In genomic region chr11:5992604-5993251, GRCh38 we compare ENCODE assay signal across 9 cellular contexts. TPM values are rescaled to one million over a fixed set of nuclear protein-coding genes. Genes with fewer than 3 reads are reported as not detected.
DNase-seq lines count a peak whose midpoint lies in the region; ATAC-seq, FAIRE-seq and TF ChIP-seq lines count a peak whose summit lies in the region.
"Had no signal": no experiment of that assay in that cellular context is flagged by ENCODE, and none has a peak within 500 bp of the region (broad histone marks: within the 10 kb centered on the region; RNA-seq: fewer than 3 reads in every experiment).

No MANE protein-coding gene starts in this region.

- peak; percentile 32 for DNase-seq in MCF 10A (ENCODE audit: unreplicated experiment)
- DNase-seq in breast epithelium (ENCODE audit: low spot score in 2 of 2): no peak
- DNase-seq in H1 (ENCODE audit: low read depth in 1 of 2, low spot score in 2 of 2): no peak
- peak; percentile 4 for DNase-seq in renal cortical epithelial cell (ENCODE audit: low read depth)
- no peak for DNase-seq in activated CD4-positive, alpha-beta T cell treated with anti-CD3 and anti-CD28 coated beads, Interleukin-2, amount 10 ng/mL, durations not matched to agents 24 days and 14 days

- intact Hi-C loops in MCF 10A (cut with micrococcal nuclease) (no loop called here), breast epithelium (cut with DNase I; ENCODE audit: low total_unique reads) (no loop called here)
- intact Hi-C loops in activated CD4-positive, alpha-beta T cell treated with anti-CD3 and anti-CD28 coated beads, Interleukin-2, amount 10 ng/mL, durations not matched to agents 24 days and 14 days (cut with micrococcal nuclease): loop anchor here (10.0 kb wide), 1 partner anchor 362 kb away; no protein-coding TSS in a partner anchor

- no peak overlapping the region for H3K4me3 Mint-ChIP-seq in MCF 10A (ENCODE audit: unreplicated experiment)
- H3K4me3 Mint-ChIP-seq in activated CD4-positive, alpha-beta T cell treated with anti-CD3 and anti-CD28 coated beads, Interleukin-2, amount 10 ng/mL, durations not matched to agents 24 days and 14 days: no peak overlapping the region

- H4K8ac ChIP-seq in H1 (ENCODE audit: extremely low read depth, insufficient read depth, low read length): no peak overlapping the region

- CTCF ChIA-PET in MCF 10A (lab: Yijun Ruan, JAX): interaction anchor here (0.5 to 3.1 kb wide), 14 partner anchors 11 to 1449 kb away, joined by 3 to 16 read pairs (median 4); no protein-coding TSS in a partner anchor
- CTCF ChIA-PET in H1 (lab: Charles Lee; ENCODE audit: partially characterized antibody): interaction anchor here (0.6 to 3.0 kb wide), 33 partner anchors 9 to 825 kb away, joined by 3 to 21 read pairs (median 3); partner anchors contain the start of genes FHIP1B and OR56A1

- no TSS peak for BruUV-seq in MCF 10A (replicated peaks; lab: Mats Ljungman, UMichigan)

- ATAC-seq in esophagus mucosa: no peak
- ATAC-seq in GM19467 (IDR thresholded peaks at IDR 0.05; ENCODE audit: unreplicated experiment): no peak

- peak; percentile 55 to 63 for TF ChIP-seq RAD21 in H1 (IDR thresholded peaks at IDR 0.05 in 1 of 2, conservative IDR thresholded peaks at IDR 0.05 in 1 of 2; ENCODE audit: low read depth in 2 of 2, low read length in 2 of 2)

- H3K4ac ChIP-seq in H1 (replicated peaks; ENCODE audit: insufficient read length, low read depth, low read length): no peak overlapping the region

- no peak overlapping the region for H4K5ac ChIP-seq in H1 (ENCODE audit: insufficient read length, low read depth, low read length)

- no peaks in the 10 kb centered on the region for H3K27me3 Mint-ChIP-seq in MCF 10A (ENCODE audit: insufficient read depth, unreplicated experiment)
- peaks cover 9% of the 10 kb centered on the region for H3K27me3 Mint-ChIP-seq in activated CD4-positive, alpha-beta T cell treated with anti-CD3 and anti-CD28 coated beads, Interleukin-2, amount 10 ng/mL, durations not matched to agents 24 days and 14 days

- H3K23me2 ChIP-seq in H1 (ENCODE audit: low read depth, low read length): no peaks in the 10 kb centered on the region

- H3K18ac ChIP-seq in H1 (ENCODE audit: extremely low read depth, low read length): no peak overlapping the region

- no peak for TF ChIP-seq EP300 in H1 (IDR thresholded peaks at IDR 0.05; ENCODE audit: borderline replicate concordance in 1 of 2, low read depth in 2 of 2, low read length in 2 of 2)

- no peak overlapping the region for H3K14ac ChIP-seq in H1 (ENCODE audit: insufficient read length)

- H2BK120ac ChIP-seq in H1 (replicated peaks; ENCODE audit: low read depth, low read length): no peak overlapping the region

- no peak overlapping the region for H3K4me3 ChIP-seq in breast epithelium
- no peak overlapping the region for H3K4me3 ChIP-seq in Loucy (ENCODE audit: low read length, poor library complexity, severe bottlenecking)
- no peak overlapping the region for H3K4me3 ChIP-seq in H1 (ENCODE audit: extremely low read depth in 1 of 4, insufficient read depth in 2 of 4, low read depth in 3 of 4, low read length in 4 of 4)

- TF ChIP-seq POLR2A in breast epithelium (IDR thresholded peaks at IDR 0.05) (no peak), H1 (IDR thresholded peaks at IDR 0.05; ENCODE audit: control extremely low read depth in 1 of 2, low read depth in 2 of 2, low read length in 2 of 2) (no peak)

- H3K36me3 ChIP-seq in breast epithelium (no peaks in the 10 kb centered on the region), Loucy (ENCODE audit: insufficient read depth, low read length) (no peaks in the 10 kb centered on the region), H1 (ENCODE audit: control insufficient read depth in 2 of 4, insufficient read depth in 4 of 4, low read length in 3 of 4) (no peaks in the 10 kb centered on the region)

- H3K79me2 ChIP-seq in Loucy (ENCODE audit: insufficient read depth, low read length) (no peaks in the 10 kb centered on the region), H1 (ENCODE audit: control insufficient read depth in 1 of 2, insufficient read depth in 2 of 2, low read length in 2 of 2) (no peaks in the 10 kb centered on the region)

- H2BK12ac ChIP-seq in H1 (ENCODE audit: low read depth, low read length): no peak overlapping the region

- no peak overlapping the region for H4K91ac ChIP-seq in H1 (replicated peaks; ENCODE audit: insufficient read length, low read length)

- no peak overlapping the region for H2AK5ac ChIP-seq in H1 (ENCODE audit: low read depth, low read length)

- H3K9me3 Mint-ChIP-seq in MCF 10A (ENCODE audit: unreplicated experiment): no peaks in the 10 kb centered on the region
- H3K9me3 Mint-ChIP-seq in activated CD4-positive, alpha-beta T cell treated with anti-CD3 and anti-CD28 coated beads, Interleukin-2, amount 10 ng/mL, durations not matched to agents 24 days and 14 days: no peaks in the 10 kb centered on the region

- no peaks in the 10 kb centered on the region for H3K36me3 Mint-ChIP-seq in MCF 10A (ENCODE audit: insufficient read depth, unreplicated experiment)
- H3K36me3 Mint-ChIP-seq in activated CD4-positive, alpha-beta T cell treated with anti-CD3 and anti-CD28 coated beads, Interleukin-2, amount 10 ng/mL, durations not matched to agents 24 days and 14 days (ENCODE audit: low read depth): no peaks in the 10 kb centered on the region

- no peak overlapping the region for H3K56ac ChIP-seq in H1 (replicated peaks; ENCODE audit: insufficient read length, low read depth, low read length)

- H3K9me2 ChIP-seq in Loucy (replicated peaks; ENCODE audit: low read depth, low read length): no peaks in the 10 kb centered on the region

- H3K27ac Mint-ChIP-seq in MCF 10A (ENCODE audit: low read depth, unreplicated experiment): no peak overlapping the region
- H3K27ac Mint-ChIP-seq in activated CD4-positive, alpha-beta T cell treated with anti-CD3 and anti-CD28 coated beads, Interleukin-2, amount 10 ng/mL, durations not matched to agents 24 days and 14 days: no peak overlapping the region

- H3K4me1 Mint-ChIP-seq in MCF 10A (ENCODE audit: insufficient read depth, unreplicated experiment): no peaks in the 10 kb centered on the region
- no peaks in the 10 kb centered on the region for H3K4me1 Mint-ChIP-seq in activated CD4-positive, alpha-beta T cell treated with anti-CD3 and anti-CD28 coated beads, Interleukin-2, amount 10 ng/mL, durations not matched to agents 24 days and 14 days

- H3F3A ChIP-seq in Loucy (ENCODE audit: low read depth): no peaks in the 10 kb centered on the region

- H3K4me1 ChIP-seq in breast epithelium: no peaks in the 10 kb centered on the region
- no peaks in the 10 kb centered on the region for H3K4me1 ChIP-seq in Loucy (ENCODE audit: insufficient read depth, low read length, poor library complexity, severe bottlenecking)
- no peaks in the 10 kb centered on the region for H3K4me1 ChIP-seq in H1 (replicated peaks in 1 of 4; ENCODE audit: control insufficient read depth in 3 of 4, insufficient read depth in 4 of 4, low read length in 3 of 4)

- H2BK20ac ChIP-seq in H1 (ENCODE audit: low read length): no peak overlapping the region

- H3K9ac ChIP-seq in Loucy (ENCODE audit: low read depth, low read length, poor library complexity, severe bottlenecking): no peak overlapping the region
- H3K9ac ChIP-seq in H1 (replicated peaks in 1 of 4; ENCODE audit: extremely low read depth in 1 of 4, low read depth in 3 of 4, low read length in 3 of 4): no peak overlapping the region

- no peak overlapping the region for H3K23ac ChIP-seq in H1 (ENCODE audit: insufficient read length)

- peak; percentile 31 for TF ChIP-seq CTCF in MCF 10A (IDR thresholded peaks at IDR 0.05; ENCODE audit: unreplicated experiment)
- TF ChIP-seq CTCF in breast epithelium (IDR thresholded peaks at IDR 0.05): peak in 1 of 3 donors; percentile 22
- peak; percentile 70 for TF ChIP-seq CTCF in Loucy (conservative IDR thresholded peaks at IDR 0.05; ENCODE audit: low read length)
- TF ChIP-seq CTCF in H1 (IDR thresholded peaks at IDR 0.05; ENCODE audit: control extremely low read depth in 1 of 3, insufficient read depth in 1 of 3, low read depth in 1 of 3, low read length in 3 of 3): peak in 2 of 3 experiments; percentile 55 to 74; a peak in 3 of 4 replicates

- no peak overlapping the region for H2BK5ac ChIP-seq in H1 (ENCODE audit: low read depth, low read length)

- H3K4me2 ChIP-seq in Loucy (ENCODE audit: low read depth, low read length, poor library complexity, severe bottlenecking) (no peak overlapping the region), H1 (ENCODE audit: insufficient read depth in 1 of 2, low read depth in 2 of 2, low read length in 2 of 2) (no peak overlapping the region)

- H4K20me1 ChIP-seq in Loucy (ENCODE audit: insufficient read depth, low read length, poor library complexity, severe bottlenecking) (no peaks in the 10 kb centered on the region), H1 (replicated peaks in 1 of 2; ENCODE audit: control insufficient read depth in 1 of 2, insufficient read depth in 2 of 2, low read length in 2 of 2) (no peaks in the 10 kb centered on the region)

- H3K79me1 ChIP-seq in H1 (ENCODE audit: low read depth, low read length): no peaks in the 10 kb centered on the region

- WGBS in H1 (ENCODE audit: extremely low coverage in 1 of 2, insufficient coverage in 1 of 2, insufficient read length in 1 of 2, insufficient replicate concordance in 2 of 2, low coverage in 1 of 2, low lambda C conversion rate in 2 of 2, missing lambda C conversion rate in 1 of 2), 2 experiments: 60% methylated on average over 3 of the region's 3 CpGs; no CpG with 5 or more reads in 1 of the 2 experiments

- H3K27ac ChIP-seq in breast epithelium (no peak overlapping the region), H1 (ENCODE audit: low read depth, low read length) (no peak overlapping the region)

- no peak overlapping the region for H2BK15ac ChIP-seq in H1 (ENCODE audit: low read length)

- POLR2A ChIA-PET in MCF 10A (lab: Yijun Ruan, JAX) (interaction anchor here (0.6 kb wide), 1 partner anchor 347 kb away, joined by 3 read pairs; no protein-coding TSS in a partner anchor), H1 (lab: Charles Lee; ENCODE audit: partially characterized antibody) (no interaction called here)

- FAIRE-seq in H1 (lab: Jason Lieb, UNC): peak; percentile 65

- no peak overlapping the region for H2AFZ ChIP-seq in Loucy (ENCODE audit: low read length)
- no peak overlapping the region; the same call in 1 of the 2 replicates for H2AFZ ChIP-seq in H1 (ENCODE audit: low read length)

- no peaks in the 10 kb centered on the region for H3K9me3 ChIP-seq in breast epithelium
- H3K9me3 ChIP-seq in Loucy (ENCODE audit: insufficient read depth, low read depth, low read length): no peaks in the 10 kb centered on the region
- no peaks in the 10 kb centered on the region; a peak in 1 of 4 replicates for H3K9me3 ChIP-seq in H1 (ENCODE audit: insufficient read depth in 2 of 2, low read depth in 1 of 2, low read length in 1 of 2)

- H3K27me3 ChIP-seq in breast epithelium (peaks cover 0 to 4% of the 10 kb centered on the region in 2 donors), Loucy (ENCODE audit: insufficient read depth, low read length, poor library complexity, severe bottlenecking) (no peaks in the 10 kb centered on the region), H1 (replicated peaks in 1 of 4; ENCODE audit: control insufficient read depth in 3 of 4, extremely low read depth in 1 of 4, insufficient read depth in 3 of 4, low read length in 3 of 4) (no peaks in the 10 kb centered on the region)

RNA-seq across cellular contexts. Expression of gene OR52L1, which starts 5.9 kb away (rescaled TPM):
- total RNA-seq in MCF 10A (2022) (not detected in 2 replicates), breast epithelium (not detected), renal cortical epithelial cell (not detected in 2 replicates), esophagus mucosa (not detected)
- total RNA-seq in H1 (2021; fragmentation: NEBNext Ultra II Directional; extraction: Animal tissue kit (Norgen Biotek cat#: 25700)): not detected in 2 replicates
- 0.06 and 0.24 TPM in 2 replicates for polyA plus RNA-seq in H1 (2011; rRNA removed)
- polyA plus RNA-seq in H1 (2011; cell fraction: cytosol; rRNA removed): not detected
- 1.6 TPM for polyA plus RNA-seq in H1 (2011; cell fraction: nucleus; rRNA removed)
- polyA plus RNA-seq in H1 (2012, experiment 1 of 2): not detected in 4 replicates
- not detected for polyA plus RNA-seq in H1 (2012, experiment 2 of 2)
- polyA plus RNA-seq in H1 (2013, experiment 1 of 2): not detected
- not detected for polyA plus RNA-seq in H1 (2013, experiment 2 of 2)
- polyA minus RNA-seq in H1 (2011; rRNA and poly(A)+ RNA removed): 6.8 and 8.5 TPM in 2 replicates
- polyA minus RNA-seq in H1 (2011; cell fraction: cytosol; rRNA and poly(A)+ RNA removed): not detected
- 14.4 TPM for polyA minus RNA-seq in H1 (2011; cell fraction: nucleus; rRNA and poly(A)+ RNA removed)
- total RNA-seq in activated CD4-positive, alpha-beta T cell treated with anti-CD3 and anti-CD28 coated beads, Interleukin-2, amount 10 ng/mL, durations not matched to agents 24 days and 14 days: not detected in 2 replicates
- polyA plus RNA-seq: adipose tissue had no signal

RNA-seq across cellular contexts. Expression of gene OR56A4, which starts 14.0 kb away (rescaled TPM):
- total RNA-seq in MCF 10A (2022) (not detected in 2 replicates), breast epithelium (not detected), renal cortical epithelial cell (not detected in 2 replicates), esophagus mucosa (not detected)
- total RNA-seq in H1 (2021; fragmentation: NEBNext Ultra II Directional; extraction: Animal tissue kit (Norgen Biotek cat#: 25700)): not detected in 2 replicates
- polyA plus RNA-seq in H1 (2011; rRNA removed): 0.15 and 0.17 TPM in 2 replicates
- 0.08 TPM for polyA plus RNA-seq in H1 (2011; cell fraction: cytosol; rRNA removed)
- polyA plus RNA-seq in H1 (2011; cell fraction: nucleus; rRNA removed): 2.0 TPM
- not detected in 4 replicates for polyA plus RNA-seq in H1 (2012, experiment 1 of 2)
- not detected for polyA plus RNA-seq in H1 (2012, experiment 2 of 2)
- not detected for polyA plus RNA-seq in H1 (2013, experiment 1 of 2)
- polyA plus RNA-seq in H1 (2013, experiment 2 of 2): not detected
- polyA minus RNA-seq in H1 (2011; rRNA and poly(A)+ RNA removed): 3.8 and 5.4 TPM in 2 replicates
- polyA minus RNA-seq in H1 (2011; cell fraction: cytosol; rRNA and poly(A)+ RNA removed): 0.51 TPM
- polyA minus RNA-seq in H1 (2011; cell fraction: nucleus; rRNA and poly(A)+ RNA removed): 7.9 TPM
- total RNA-seq in activated CD4-positive, alpha-beta T cell treated with anti-CD3 and anti-CD28 coated beads, Interleukin-2, amount 10 ng/mL, durations not matched to agents 24 days and 14 days: 0.05 TPM in 1 of 2 replicates, not detected in the other
- polyA plus RNA-seq: adipose tissue had no signal

RNA-seq across cellular contexts. Expression of gene OR56A5, which starts 24.4 kb away (rescaled TPM):
- total RNA-seq in MCF 10A (2022) (not detected in 2 replicates), breast epithelium (not detected), renal cortical epithelial cell (not detected in 2 replicates), esophagus mucosa (not detected)
- not detected in 2 replicates for total RNA-seq in H1 (2021; fragmentation: NEBNext Ultra II Directional; extraction: Animal tissue kit (Norgen Biotek cat#: 25700))
- 0.08 and 0.14 TPM in 2 replicates for polyA plus RNA-seq in H1 (2011; rRNA removed)
- polyA plus RNA-seq in H1 (2011; cell fraction: cytosol; rRNA removed): not detected
- 1.2 TPM for polyA plus RNA-seq in H1 (2011; cell fraction: nucleus; rRNA removed)
- polyA plus RNA-seq in H1 (2012, experiment 1 of 2): not detected in 4 replicates
- not detected for polyA plus RNA-seq in H1 (2012, experiment 2 of 2)
- 0.08 TPM for polyA plus RNA-seq in H1 (2013, experiment 1 of 2)
- polyA plus RNA-seq in H1 (2013, experiment 2 of 2): not detected
- polyA minus RNA-seq in H1 (2011; rRNA and poly(A)+ RNA removed): 3.4 and 3.5 TPM in 2 replicates
- not detected for polyA minus RNA-seq in H1 (2011; cell fraction: cytosol; rRNA and poly(A)+ RNA removed)
- 3.6 TPM for polyA minus RNA-seq in H1 (2011; cell fraction: nucleus; rRNA and poly(A)+ RNA removed)
- total RNA-seq in activated CD4-positive, alpha-beta T cell treated with anti-CD3 and anti-CD28 coated beads, Interleukin-2, amount 10 ng/mL, durations not matched to agents 24 days and 14 days: not detected in 2 replicates
- polyA plus RNA-seq: adipose tissue had no signal

RNA-seq across cellular contexts. Expression of gene OR56A1, which starts 37.8 kb away (rescaled TPM):
- not detected in 2 replicates for total RNA-seq in MCF 10A (2022)
- total RNA-seq in breast epithelium: not detected
- 0.06 and 0.09 TPM in 2 replicates for total RNA-seq in H1 (2021; fragmentation: NEBNext Ultra II Directional; extraction: Animal tissue kit (Norgen Biotek cat#: 25700))
- 0.02 and 0.20 TPM in 2 replicates for polyA plus RNA-seq in H1 (2011; rRNA removed)
- 0.01 TPM for polyA plus RNA-seq in H1 (2011; cell fraction: cytosol; rRNA removed)
- 0.58 TPM for polyA plus RNA-seq in H1 (2011; cell fraction: nucleus; rRNA removed)
- polyA plus RNA-seq in H1 (2012, experiment 1 of 2): 0.01 TPM in 1 of 4 replicates, not detected in the others
- not detected for polyA plus RNA-seq in H1 (2012, experiment 2 of 2)
- polyA plus RNA-seq in H1 (2013, experiment 1 of 2): not detected
- not detected for polyA plus RNA-seq in H1 (2013, experiment 2 of 2)
- polyA minus RNA-seq in H1 (2011; rRNA and poly(A)+ RNA removed): 3.0 and 5.3 TPM in 2 replicates
- polyA minus RNA-seq in H1 (2011; cell fraction: cytosol; rRNA and poly(A)+ RNA removed): 0.37 TPM
- polyA minus RNA-seq in H1 (2011; cell fraction: nucleus; rRNA and poly(A)+ RNA removed): 5.5 TPM
- total RNA-seq in renal cortical epithelial cell: not detected in 2 replicates
- not detected for total RNA-seq in esophagus mucosa
- not detected in 2 replicates for total RNA-seq in activated CD4-positive, alpha-beta T cell treated with anti-CD3 and anti-CD28 coated beads, Interleukin-2, amount 10 ng/mL, durations not matched to agents 24 days and 14 days
- polyA plus RNA-seq: adipose tissue had no signal

RNA-seq across cellular contexts. Expression of gene OR56A3, which starts 50.7 kb away (rescaled TPM):
- not detected in 2 replicates for total RNA-seq in MCF 10A (2022)
- not detected for total RNA-seq in breast epithelium
- not detected in 2 replicates for total RNA-seq in H1 (2021; fragmentation: NEBNext Ultra II Directional; extraction: Animal tissue kit (Norgen Biotek cat#: 25700))
- not detected in 2 replicates for polyA plus RNA-seq in H1 (2011; rRNA removed)
- polyA plus RNA-seq in H1 (2011; cell fraction: cytosol; rRNA removed): not detected
- polyA plus RNA-seq in H1 (2011; cell fraction: nucleus; rRNA removed): not detected
- polyA plus RNA-seq in H1 (2012, experiment 1 of 2): not detected in 4 replicates
- not detected for polyA plus RNA-seq in H1 (2012, experiment 2 of 2)
- not detected for polyA plus RNA-seq in H1 (2013, experiment 1 of 2)
- not detected for polyA plus RNA-seq in H1 (2013, experiment 2 of 2)
- polyA minus RNA-seq in H1 (2011; rRNA and poly(A)+ RNA removed): not detected in 2 replicates
- polyA minus RNA-seq in H1 (2011; cell fraction: cytosol; rRNA and poly(A)+ RNA removed): not detected
- polyA minus RNA-seq in H1 (2011; cell fraction: nucleus; rRNA and poly(A)+ RNA removed): not detected
- not detected in 2 replicates for total RNA-seq in renal cortical epithelial cell
- not detected for total RNA-seq in esophagus mucosa
- total RNA-seq in activated CD4-positive, alpha-beta T cell treated with anti-CD3 and anti-CD28 coated beads, Interleukin-2, amount 10 ng/mL, durations not matched to agents 24 days and 14 days: not detected in 2 replicates
- polyA plus RNA-seq: adipose tissue had no signal

Comparison
In these comparisons a context has a peak if more than half of its experiments do, and no peak if none do; other contexts are left out.
1. DNase-seq: peak in MCF 10A (single experiment) and renal cortical epithelial cell (single experiment); none in breast epithelium (0 of 2), H1 (0 of 2) and activated CD4-positive, alpha-beta T cell treated with anti-CD3 and anti-CD28 coated beads, Interleukin-2, amount 10 ng/mL, durations not matched to agents 24 days and 14 days (single experiment).